7 cellular contexts compared by ENCODE assay signal in genomic region chr19:49499030-49499670, GRCh38. TPM values are rescaled to one million over a fixed set of nuclear protein-coding genes. Genes with fewer than 3 reads are reported as not detected.
DNase-seq lines count a peak whose midpoint lies in the region; ATAC-seq, FAIRE-seq and TF ChIP-seq lines count a peak whose summit lies in the region.

No MANE protein-coding gene starts in this region.

- peaks cover 3% of the 10 kb centered on the region for H4K20me1 ChIP-seq in endothelial cell of umbilical vein (replicated peaks; ENCODE audit: control insufficient read depth, extremely low read depth, insufficient read depth, low read length)

- TF ChIP-seq POLR2A in endothelial cell of umbilical vein (IDR thresholded peaks at IDR 0.05; ENCODE audit: low read depth, low read length) = no peak

- no peak overlapping the region for H3K9ac ChIP-seq in endothelial cell of umbilical vein (replicated peaks; ENCODE audit: extremely low read depth, insufficient read depth, low read length)

- H3K4me3 Mint-ChIP-seq in HFFc6 = peak overlapping the region; percentile 94; the same call in 1 of the 2 replicates

- peaks cover 21% of the 10 kb centered on the region for H3K36me3 Mint-ChIP-seq in HFFc6 (ENCODE audit: low read depth)

- DNase-seq in HFFc6 (no peak), endothelial cell of umbilical vein (ENCODE audit: low read depth, low spot score) (no peak), NCI-H748 treated with DMSO at 0.1 percent for 48 hours (lab: John Stamatoyannopoulos, UW) (no peak), D721Med (ENCODE audit: insufficient read length, low spot score) (no peak)
- DNase-seq in activated CD4-positive, alpha-beta T cell treated with anti-CD3 and anti-CD28 coated beads, Interleukin-2, amount 50 U/mL, for 1 hour = peak; percentile 33
- DNase-seq in stimulated activated naive CD4-positive, alpha-beta T cell treated with Interleukin-2 at 50 U/mL for 16 hours (lab: John Stamatoyannopoulos, UW) = peak; percentile 29

- no peak overlapping the region for H3K27ac ChIP-seq in endothelial cell of umbilical vein (ENCODE audit: insufficient read depth, low read depth, low read length)

- peaks cover 36% of the 10 kb centered on the region for H3K4me1 ChIP-seq in endothelial cell of umbilical vein (ENCODE audit: control insufficient read depth, extremely low read depth, insufficient read depth, low read length)

- peaks cover 20% of the 10 kb centered on the region for H3K27me3 Mint-ChIP-seq in HFFc6 (ENCODE audit: insufficient read depth)

- dilution Hi-C loops in endothelial cell of umbilical vein (cut with MboI; ENCODE audit: extremely low pct_ligation_motif_present, low sequenced_read_pairs) = no loop called here

- peaks cover 9 to 24% of the 10 kb centered on the region in 2 experiments for H3K36me3 ChIP-seq in endothelial cell of umbilical vein (ENCODE audit: control insufficient read depth in 2 of 2, extremely low read depth in 1 of 2, insufficient read depth in 2 of 2, low read length in 2 of 2)

- intact Hi-C loops in endothelial cell of umbilical vein (cut with micrococcal nuclease) = loop anchor here (5.0 kb wide), 1 partner anchor 308 kb away; no protein-coding TSS in a partner anchor

- H3K4me3 ChIP-seq in endothelial cell of umbilical vein (replicated peaks in 1 of 3; ENCODE audit: insufficient read depth in 1 of 3, low read depth in 1 of 3, low read length in 3 of 3) = no peak overlapping the region

- no peak for TF ChIP-seq CTCF in HFFc6 (IDR thresholded peaks at IDR 0.05)
- TF ChIP-seq CTCF in endothelial cell of umbilical vein (IDR thresholded peaks at IDR 0.05; ENCODE audit: extremely low read depth in 1 of 2, insufficient read depth in 1 of 2, low read depth in 1 of 2, low read length in 2 of 2) = no peak
- TF ChIP-seq CTCF in D721Med (IDR thresholded peaks at IDR 0.05; ENCODE audit: insufficient read depth, missing control alignments) = no peak

- H3K27me3 ChIP-seq in endothelial cell of umbilical vein (ENCODE audit: control insufficient read depth in 2 of 2, insufficient read depth in 2 of 2, low read length in 2 of 2) = no peaks in the 10 kb centered on the region

- no peak for ATAC-seq in HG03280 (IDR thresholded peaks at IDR 0.05; ENCODE audit: unreplicated experiment)

- H3K4me1 Mint-ChIP-seq in HFFc6 (ENCODE audit: low read depth) = peaks cover 17% of the 10 kb centered on the region

- peak overlapping the region; percentile 35 for H3K4me2 ChIP-seq in endothelial cell of umbilical vein (ENCODE audit: insufficient read depth, low read length)

- no TSS peak for BruUV-seq in endothelial cell of umbilical vein (replicated peaks; lab: Mats Ljungman, UMichigan)

- CTCF ChIA-PET in endothelial cell of umbilical vein (lab: Charles Lee) = interaction anchor here (1.3 kb wide), 1 partner anchor 23 kb away, joined by 3 read pairs; no protein-coding TSS in a partner anchor

- peaks cover 7% of the 10 kb centered on the region; the same call in 1 of the 2 replicates for H3K9me3 Mint-ChIP-seq in HFFc6

- H2AFZ ChIP-seq in endothelial cell of umbilical vein (ENCODE audit: low read depth, low read length) = no peak overlapping the region

- POLR2A ChIA-PET in endothelial cell of umbilical vein (lab: Charles Lee) = interaction anchor here (0.8 to 1.1 kb wide), 2 partner anchors 72 to 177 kb away, joined by 3 to 4 read pairs; no protein-coding TSS in a partner anchor

- H3K9me3 ChIP-seq in endothelial cell of umbilical vein (replicated peaks; ENCODE audit: control insufficient read depth, insufficient read depth, low read length) = no peaks in the 10 kb centered on the region

- H3K79me2 ChIP-seq in endothelial cell of umbilical vein (ENCODE audit: control insufficient read depth, insufficient read depth, low read length) = peaks cover 29% of the 10 kb centered on the region

- no peaks in the 10 kb centered on the region for H3K9me1 ChIP-seq in endothelial cell of umbilical vein (replicated peaks; ENCODE audit: control insufficient read depth, extremely low read depth, insufficient read depth, low read length)

- no peak overlapping the region for H3K27ac Mint-ChIP-seq in HFFc6

- FAIRE-seq in endothelial cell of umbilical vein (lab: Jason Lieb, UNC) = no peak
- FAIRE-seq in D721Med (lab: Jason Lieb, UNC) = no peak

TF ChIP-seq in endothelial cell of umbilical vein, 7 proteins besides CTCF, POLR2A, EP300 and RAD21:
- TF ChIP-seq, protein P1, sequence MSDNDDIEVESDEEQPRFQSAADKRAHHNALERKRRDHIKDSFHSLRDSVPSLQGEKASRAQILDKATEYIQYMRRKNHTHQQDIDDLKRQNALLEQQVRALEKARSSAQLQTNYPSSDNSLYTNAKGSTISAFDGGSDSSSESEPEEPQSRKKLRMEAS (IDR thresholded peaks at IDR 0.05; ENCODE audit: insufficient read depth, insufficient read length) = no peak

RNA-seq across cellular contexts. Expression of gene RPS11, which starts 2.9 kb away (rescaled TPM):
- total RNA-seq in HFFc6 (2021; fragmentation: NEBNext Ultra II Directional; extraction: Animal tissue kit (Norgen Biotek cat#: 25700)) = 1,000 to 10,000 TPM; 1,343 to 1,545 (median 1,429) TPM
- 1,764 and 1,843 TPM in 2 replicates for total RNA-seq in endothelial cell of umbilical vein
- polyA plus RNA-seq in endothelial cell of umbilical vein = 4,411 and 4,760 TPM in 2 replicates
- polyA plus RNA-seq in endothelial cell of umbilical vein (2011; cell fraction: cytosol; rRNA removed) = 6,177 and 6,852 TPM in 2 replicates
- polyA plus RNA-seq in endothelial cell of umbilical vein (2011; cell fraction: nucleus; rRNA removed) = 1,925 and 2,062 TPM in 2 replicates
- polyA plus RNA-seq in endothelial cell of umbilical vein (2012) = 2,412 and 4,545 TPM in 2 replicates
- polyA minus RNA-seq in endothelial cell of umbilical vein = 1,208 and 1,339 TPM in 2 replicates
- 679 TPM for polyA minus RNA-seq in endothelial cell of umbilical vein (2011; cell fraction: cytosol; rRNA and poly(A)+ RNA removed)
- polyA minus RNA-seq in endothelial cell of umbilical vein (2011; cell fraction: nucleus; rRNA and poly(A)+ RNA removed) = 152 and 167 TPM in 2 replicates

RNA-seq across cellular contexts. Expression of gene RPL13A, which starts 11.7 kb away (rescaled TPM):
- 1,000 to 10,000 TPM; 2,015 to 2,373 (median 2,179) TPM for total RNA-seq in HFFc6 (2021; fragmentation: NEBNext Ultra II Directional; extraction: Animal tissue kit (Norgen Biotek cat#: 25700))
- total RNA-seq in endothelial cell of umbilical vein = 2,291 and 2,318 TPM in 2 replicates
- 4,148 and 5,694 TPM in 2 replicates for polyA plus RNA-seq in endothelial cell of umbilical vein
- polyA plus RNA-seq in endothelial cell of umbilical vein (2011; cell fraction: cytosol; rRNA removed) = 3,373 and 4,362 TPM in 2 replicates
- 1,170 and 1,607 TPM in 2 replicates for polyA plus RNA-seq in endothelial cell of umbilical vein (2011; cell fraction: nucleus; rRNA removed)
- 2,404 and 6,049 TPM in 2 replicates for polyA plus RNA-seq in endothelial cell of umbilical vein (2012)
- polyA minus RNA-seq in endothelial cell of umbilical vein = 1,194 and 1,533 TPM in 2 replicates
- 1,164 TPM for polyA minus RNA-seq in endothelial cell of umbilical vein (2011; cell fraction: cytosol; rRNA and poly(A)+ RNA removed)
- polyA minus RNA-seq in endothelial cell of umbilical vein (2011; cell fraction: nucleus; rRNA and poly(A)+ RNA removed) = 517 and 743 TPM in 2 replicates

RNA-seq across cellular contexts. Expression of gene FCGRT, which starts 13.3 kb away (rescaled TPM):
- total RNA-seq in HFFc6 (2021; fragmentation: NEBNext Ultra II Directional; extraction: Animal tissue kit (Norgen Biotek cat#: 25700)) = 10 to 100 TPM; 33.2 to 39.3 (median 37.4) TPM
- 98.2 and 134 TPM in 2 replicates for total RNA-seq in endothelial cell of umbilical vein
- polyA plus RNA-seq in endothelial cell of umbilical vein = 197 and 215 TPM in 2 replicates
- 103 and 152 TPM in 2 replicates for polyA plus RNA-seq in endothelial cell of umbilical vein (2011; cell fraction: cytosol; rRNA removed)
- 205 and 270 TPM in 2 replicates for polyA plus RNA-seq in endothelial cell of umbilical vein (2011; cell fraction: nucleus; rRNA removed)
- 107 and 161 TPM in 2 replicates for polyA plus RNA-seq in endothelial cell of umbilical vein (2012)
- polyA minus RNA-seq in endothelial cell of umbilical vein = 82.9 and 90.9 TPM in 2 replicates
- not detected for polyA minus RNA-seq in endothelial cell of umbilical vein (2011; cell fraction: cytosol; rRNA and poly(A)+ RNA removed)
- polyA minus RNA-seq in endothelial cell of umbilical vein (2011; cell fraction: nucleus; rRNA and poly(A)+ RNA removed) = 20.5 and 29.6 TPM in 2 replicates

RNA-seq across cellular contexts. Expression of gene FLT3LG, which starts 25.1 kb away (rescaled TPM):
- 10 to 100 TPM in 2 of 6 experiments, 1 to 10 TPM in 4; 4.9 to 12.5 (median 9.4) TPM for total RNA-seq in HFFc6 (2021; fragmentation: NEBNext Ultra II Directional; extraction: Animal tissue kit (Norgen Biotek cat#: 25700))
- 4.7 and 5.7 TPM in 2 replicates for total RNA-seq in endothelial cell of umbilical vein
- polyA plus RNA-seq in endothelial cell of umbilical vein = 5.0 and 5.6 TPM in 2 replicates
- polyA plus RNA-seq in endothelial cell of umbilical vein (2011; cell fraction: cytosol; rRNA removed) = 2.2 and 2.6 TPM in 2 replicates
- polyA plus RNA-seq in endothelial cell of umbilical vein (2011; cell fraction: nucleus; rRNA removed) = 2.2 and 3.5 TPM in 2 replicates
- 3.8 and 5.3 TPM in 2 replicates for polyA plus RNA-seq in endothelial cell of umbilical vein (2012)
- polyA minus RNA-seq in endothelial cell of umbilical vein = 0.53 and 1.4 TPM in 2 replicates
- 4.4 TPM for polyA minus RNA-seq in endothelial cell of umbilical vein (2011; cell fraction: cytosol; rRNA and poly(A)+ RNA removed)
- 0.67 and 1.9 TPM in 2 replicates for polyA minus RNA-seq in endothelial cell of umbilical vein (2011; cell fraction: nucleus; rRNA and poly(A)+ RNA removed)

RNA-seq across cellular contexts. Expression of gene RCN3, which starts 28.7 kb away (rescaled TPM):
- 100 to 1,000 TPM; 117 to 316 (median 287) TPM for total RNA-seq in HFFc6 (2021; fragmentation: NEBNext Ultra II Directional; extraction: Animal tissue kit (Norgen Biotek cat#: 25700))
- total RNA-seq in endothelial cell of umbilical vein = 94.4 and 96.1 TPM in 2 replicates
- polyA plus RNA-seq in endothelial cell of umbilical vein = 52.7 and 68.3 TPM in 2 replicates
- 33.7 and 37.1 TPM in 2 replicates for polyA plus RNA-seq in endothelial cell of umbilical vein (2011; cell fraction: cytosol; rRNA removed)
- 27.1 and 34.4 TPM in 2 replicates for polyA plus RNA-seq in endothelial cell of umbilical vein (2011; cell fraction: nucleus; rRNA removed)
- polyA plus RNA-seq in endothelial cell of umbilical vein (2012) = 73.5 and 116 TPM in 2 replicates
- polyA minus RNA-seq in endothelial cell of umbilical vein = 18.1 and 19.8 TPM in 2 replicates
- not detected for polyA minus RNA-seq in endothelial cell of umbilical vein (2011; cell fraction: cytosol; rRNA and poly(A)+ RNA removed)
- 5.0 and 17.0 TPM in 2 replicates for polyA minus RNA-seq in endothelial cell of umbilical vein (2011; cell fraction: nucleus; rRNA and poly(A)+ RNA removed)

Comparison
In these comparisons a context has a peak if more than half of its experiments do, and no peak if none do; other contexts are left out.
1. DNase-seq: peak in activated CD4-positive, alpha-beta T cell treated with anti-CD3 and anti-CD28 coated beads, Interleukin-2, amount 50 U/mL, for 1 hour (single experiment) and stimulated activated naive CD4-positive, alpha-beta T cell treated with Interleukin-2 at 50 U/mL for 16 hours (single experiment); none in HFFc6 (single experiment), endothelial cell of umbilical vein (single experiment), NCI-H748 treated with DMSO at 0.1 percent for 48 hours (single experiment) and D721Med (single experiment).